In the genomic region with DNA sequence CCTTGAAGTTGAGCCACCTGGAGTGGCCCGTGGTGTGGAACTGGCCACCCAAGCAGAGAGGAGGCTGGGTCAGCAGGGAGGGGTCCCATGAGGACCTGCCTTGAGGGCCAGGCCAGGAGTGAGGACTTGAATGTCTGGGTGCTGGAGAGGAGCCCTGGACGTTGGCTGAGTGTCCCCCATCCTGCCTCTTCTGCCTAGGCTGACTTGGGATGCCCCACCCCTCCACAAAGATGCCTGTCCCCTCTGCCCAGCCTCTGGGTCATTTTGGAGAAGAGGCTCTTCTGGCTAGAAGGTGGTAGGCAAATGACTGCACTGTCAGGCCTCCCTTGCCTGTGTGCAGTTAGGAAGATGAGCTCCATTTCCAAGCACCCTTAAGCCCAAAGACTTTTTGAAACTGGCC, we compare ENCODE assay signal across 10 cellular contexts. TPM values are rescaled to one million over a fixed set of nuclear protein-coding genes. Genes with fewer than 3 reads are reported as not detected.
A peak's percentile ranks its signal among the peaks of the same experiment; 100 is the strongest.
DNase-seq lines count a peak whose midpoint lies in the region; ATAC-seq and TF ChIP-seq lines count a peak whose summit lies in the region.
"Had no signal": no experiment of that assay in that cellular context is flagged by ENCODE, and none has a peak within 500 bp of the region (broad histone marks: within the 10 kb centered on the region; RNA-seq: fewer than 3 reads in every experiment).

No MANE protein-coding gene starts in this region.

- no peaks in the 10 kb centered on the region for H3K27me3 ChIP-seq in BLaER1
- H3K27me3 ChIP-seq in Loucy (ENCODE audit: insufficient read depth, low read length, poor library complexity, severe bottlenecking) = no peaks in the 10 kb centered on the region

- H3K4me2 ChIP-seq in BLaER1 (peak overlapping the region; percentile 98), Loucy (ENCODE audit: low read depth, low read length, poor library complexity, severe bottlenecking) (peak overlapping the region; percentile 80)

- no peaks in the 10 kb centered on the region for H3K9me3 Mint-ChIP-seq in osteocyte (ENCODE audit: unreplicated experiment)

- no peaks in the 10 kb centered on the region for H3K9me2 ChIP-seq in Loucy (replicated peaks; ENCODE audit: low read depth, low read length)

- peaks cover 54% of the 10 kb centered on the region for H4K20me1 ChIP-seq in BLaER1
- peaks cover 35% of the 10 kb centered on the region for H4K20me1 ChIP-seq in Loucy (ENCODE audit: insufficient read depth, low read length, poor library complexity, severe bottlenecking)

- H3K4me3 ChIP-seq in BLaER1 (peak overlapping the region; percentile 92), Loucy (ENCODE audit: low read length, poor library complexity, severe bottlenecking) (peak overlapping the region; percentile 80), choroid plexus epithelial cell (ENCODE audit: low read depth, low read length) (peak overlapping the region; percentile 74)

- H3K36me3 ChIP-seq in BLaER1 = 0 out of 2 replicates have a peak, but pooled peaks cover 7% of the 10 kb centered on the region
- H3K36me3 ChIP-seq in Loucy (ENCODE audit: insufficient read depth, low read length) = no peaks in the 10 kb centered on the region

- H3K9me3 ChIP-seq in BLaER1 (no peaks in the 10 kb centered on the region), Loucy (ENCODE audit: insufficient read depth, low read depth, low read length) (no peaks in the 10 kb centered on the region)

- peak overlapping the region; percentile 94 for H3K27ac ChIP-seq in BLaER1

- H3F3A ChIP-seq in Loucy (ENCODE audit: low read depth) = peaks cover 8% of the 10 kb centered on the region; the same call in 1 of the 2 replicates

- no peak for DNase-seq in choroid plexus epithelial cell (ENCODE audit: low read depth)
- DNase-seq in osteocyte (ENCODE audit: extremely low spot score, unreplicated experiment) = no peak
- DNase-seq in COLO668 (lab: John Stamatoyannopoulos, UW; ENCODE audit: unreplicated experiment) = no peak
- DNase-seq in NCI-H526 (lab: John Stamatoyannopoulos, UW) = no peak
- DNase-seq in UCSD-AML1 (lab: John Stamatoyannopoulos, UW; ENCODE audit: unreplicated experiment) = no peak
- DNase-seq: NCI-H187, small intestine had no signal

- H3K36me3 Mint-ChIP-seq in osteocyte (ENCODE audit: unreplicated experiment) = peaks cover 3% of the 10 kb centered on the region

- no peak for ATAC-seq in GM21717 (IDR thresholded peaks at IDR 0.05; ENCODE audit: unreplicated experiment)

- peak overlapping the region; percentile 92 for H3K9ac ChIP-seq in BLaER1
- peak overlapping the region; percentile 63 for H3K9ac ChIP-seq in Loucy (ENCODE audit: low read depth, low read length, poor library complexity, severe bottlenecking)

- peaks cover 60% of the 10 kb centered on the region for H3K4me1 Mint-ChIP-seq in osteocyte (ENCODE audit: unreplicated experiment)

- H3K4me3 Mint-ChIP-seq in osteocyte (ENCODE audit: unreplicated experiment) = peak overlapping the region; percentile 81

- H3K4me1 ChIP-seq in BLaER1 (peaks cover 89% of the 10 kb centered on the region), Loucy (ENCODE audit: insufficient read depth, low read length, poor library complexity, severe bottlenecking) (peaks cover 52% of the 10 kb centered on the region)

- H3K79me2 ChIP-seq in Loucy (ENCODE audit: insufficient read depth, low read length) = peaks cover 66% of the 10 kb centered on the region

- no peak for TF ChIP-seq CTCF in Loucy (conservative IDR thresholded peaks at IDR 0.05; ENCODE audit: low read length)
- no peak for TF ChIP-seq CTCF in choroid plexus epithelial cell (conservative IDR thresholded peaks at IDR 0.05; ENCODE audit: low read depth, low read length)
- no peak for TF ChIP-seq CTCF in osteocyte (IDR thresholded peaks at IDR 0.05)

- H3K27me3 Mint-ChIP-seq in osteocyte (ENCODE audit: unreplicated experiment) = no peaks in the 10 kb centered on the region

- H2AFZ ChIP-seq in Loucy (ENCODE audit: low read length) = no peak overlapping the region

- peak overlapping the region; percentile 71 for H3K27ac Mint-ChIP-seq in osteocyte (ENCODE audit: unreplicated experiment)

RNA-seq across cellular contexts. Expression of a gene that starts 1.7 kb away (rescaled TPM):
- total RNA-seq in osteocyte = 82.9 and 102 TPM in 2 replicates

RNA-seq across cellular contexts. Expression of a gene that starts 17.0 kb away (rescaled TPM):
- total RNA-seq in osteocyte = 159 and 178 TPM in 2 replicates

RNA-seq across cellular contexts. Expression of a gene that starts 23.5 kb away (rescaled TPM):
- 0.16 TPM in 1 of 2 replicates, not detected in the other for total RNA-seq in osteocyte

RNA-seq across cellular contexts. Expression of a gene that starts 35.0 kb away (rescaled TPM):
- total RNA-seq in osteocyte = 41.9 and 47.9 TPM in 2 replicates
